ENCODE assay signal across 24 cellular contexts in the genomic region with DNA sequence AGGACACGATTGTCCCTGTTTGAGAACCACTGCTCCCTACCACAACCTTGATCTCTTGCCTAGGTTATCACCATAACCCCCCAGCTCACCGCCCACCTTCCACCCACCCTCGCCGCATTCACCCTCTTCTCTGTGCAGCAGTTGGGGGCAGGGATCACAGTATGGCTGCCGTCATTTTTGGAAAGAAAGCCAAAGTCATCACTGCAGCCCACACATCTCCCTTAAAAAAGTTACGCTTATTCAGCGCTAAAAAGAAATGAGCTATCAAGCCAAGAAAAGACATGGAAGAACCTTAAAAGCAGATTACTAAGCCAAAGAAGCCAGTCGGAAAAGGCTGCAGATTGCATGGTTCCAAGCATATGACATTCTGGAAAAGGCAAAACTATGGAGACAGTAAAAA. TPM values are rescaled to one million over a fixed set of nuclear protein-coding genes. Genes with fewer than 3 reads are reported as not detected.
A peak's percentile ranks its signal among the peaks of the same experiment; 100 is the strongest.
DNase-seq lines count a peak whose midpoint lies in the region; ATAC-seq, FAIRE-seq and TF ChIP-seq lines count a peak whose summit lies in the region.
"Had no signal": no experiment of that assay in that cellular context is flagged by ENCODE, and none has a peak within 500 bp of the region (broad histone marks: within the 10 kb centered on the region; RNA-seq: fewer than 3 reads in every experiment).

No MANE protein-coding gene starts in this region.

- TF ChIP-seq POLR2A in K562 (conservative IDR thresholded peaks at IDR 0.05): no peak

- no peaks in the 10 kb centered on the region for H4K20me1 ChIP-seq in K562 (replicated peaks; ENCODE audit: control insufficient read depth, insufficient read depth, low read length)

- no peak for FAIRE-seq in K562 (lab: Jason Lieb, UNC)
- FAIRE-seq: A204.1, D721Med, G401.6, GM12891, GM18507, H54, HTR-8/SVneo had no signal

- no peak for TF ChIP-seq RAD21 in K562 (CRISPR knock-in tag; conservative IDR thresholded peaks at IDR 0.05 in 1 of 2, IDR thresholded peaks at IDR 0.05 in 1 of 2)

- H3K36me3 ChIP-seq in K562 (ENCODE audit: control insufficient read depth, insufficient read depth, low read length): peaks cover 33% of the 10 kb centered on the region; the same call in 2 of the 3 replicates
- H3K36me3 ChIP-seq in BE2C: peaks cover 7% of the 10 kb centered on the region; the same call in 1 of the 2 replicates

- TF ChIP-seq CTCF in RWPE1 (conservative IDR thresholded peaks at IDR 0.05; ENCODE audit: low read depth) (no peak), K562 (IDR thresholded peaks at IDR 0.05 in 2 of 3, conservative IDR thresholded peaks at IDR 0.05 in 1 of 3; ENCODE audit: insufficient read depth in 2 of 3, low read depth in 1 of 3, low read length in 3 of 3) (no peak), BE2C (IDR thresholded peaks at IDR 0.05; ENCODE audit: low read depth, low read length) (no peak)

- H3K79me2 ChIP-seq in K562 (ENCODE audit: control insufficient read depth, insufficient read depth, low read length): 0 out of 3 replicates have a peak, but pooled peaks cover 4% of the 10 kb centered on the region

- H3K9me1 ChIP-seq in K562 (ENCODE audit: control insufficient read depth, insufficient read depth, low read length): no peaks in the 10 kb centered on the region

- DNase-seq in RWPE1 (ENCODE audit: low spot score): no peak
- DNase-seq in K562 (ENCODE audit: extremely low read depth in 1 of 4, low spot score in 3 of 4): no peak
- peak in 39 of 42 donors; percentile 35 to 90 (median 69) for DNase-seq in head of caudate nucleus
- peak; percentile 71 for DNase-seq in putamen (ENCODE audit: low spot score)
- no peak for DNase-seq in foreskin melanocyte
- no peak for DNase-seq in stimulated activated CD4-positive, alpha-beta T cell treated with anti-CD3 and anti-CD28 coated beads, Interleukin-2, amount 100 ng/mL, for 24 hours
- no peak for DNase-seq in NCI-H1105 (lab: John Stamatoyannopoulos, UW)
- DNase-seq in BE2C: no peak
- DNase-seq: ACHN; Caco-2; CD4-positive, alpha-beta T cell; HCEC 1CT; HFFc6; IMR-90 had no signal

- H3K4me3 ChIP-seq in K562 (no peak overlapping the region), BE2C (ENCODE audit: low read depth, low read length) (no peak overlapping the region)
- H3K4me3 ChIP-seq: GM23338 had no signal

- no TSS peak for BruUV-seq in K562 (replicated peaks; lab: Mats Ljungman, UMichigan)

- in situ Hi-C loops in K562 (cut with MboI): no loop called here

- intact Hi-C loops in K562 (cut with micrococcal nuclease) (no loop called here), head of caudate nucleus (cut with DNase I) (no loop called here)

- H3K9ac ChIP-seq in K562 (ENCODE audit: insufficient read depth in 1 of 2, low read depth in 2 of 2, low read length in 2 of 2): no peak overlapping the region

- H3K27me3 ChIP-seq in K562 (ENCODE audit: control insufficient read depth in 2 of 2, insufficient read depth in 2 of 2, low read length in 2 of 2): no peaks in the 10 kb centered on the region
- H3K27me3 ChIP-seq in BE2C: no peaks in the 10 kb centered on the region

- WGBS in K562 (ENCODE audit: insufficient coverage, low coverage, missing lambda C conversion rate): 81% methylated on average over 8 of the region's 8 CpGs

- no peak overlapping the region for H3K4me2 ChIP-seq in K562 (ENCODE audit: insufficient read depth, low read length)
- H3K4me2 ChIP-seq: GM23338 had no signal

- peak overlapping the region; percentile 3; the same call in 1 of the 2 replicates for H3K27ac ChIP-seq in RWPE1
- H3K27ac ChIP-seq in K562 (ENCODE audit: extremely low read depth, low read depth, low read length): no peak overlapping the region
- H3K27ac ChIP-seq: C4-2B had no signal

- POLR2A ChIA-PET in RWPE1 (lab: Yijun Ruan, JAX; ENCODE audit: low non-redundant PET): no interaction called here
- POLR2A ChIA-PET in K562 (lab: Yijun Ruan, JAX): interaction anchor here (0.8 to 2.5 kb wide), 2 partner anchors 9 to 70 kb away, joined by 4 to 18 read pairs; a partner anchor contains a TSS

- H3K4me1 ChIP-seq in K562 (replicated peaks in 1 of 2; ENCODE audit: control insufficient read depth in 2 of 2, insufficient read depth in 2 of 2, low read length in 2 of 2): peaks cover 10 to 25% of the 10 kb centered on the region in 2 experiments; a peak in 4 of 5 replicates
- H3K4me1 ChIP-seq in BE2C: no peaks in the 10 kb centered on the region

- H3K9me3 ChIP-seq in K562 (replicated peaks; ENCODE audit: control insufficient read depth, insufficient read depth, low read depth, low read length) (peaks cover 3% of the 10 kb centered on the region; the same call in 1 of the 2 replicates), BE2C (no peaks in the 10 kb centered on the region)

- ATAC-seq in K562: no peak
- ATAC-seq: GM23338 had no signal

- TF ChIP-seq EP300 in K562 (IDR thresholded peaks at IDR 0.05; ENCODE audit: low read length): no peak

- H2AFZ ChIP-seq in K562 (ENCODE audit: low read depth, low read length): no peak overlapping the region
- H2AFZ ChIP-seq: GM23338 had no signal

- CTCF ChIA-PET in RWPE1 (lab: Yijun Ruan, JAX): interaction anchor here (0.6 kb wide), 1 partner anchor 9 kb away, joined by 3 read pairs; no protein-coding TSS in a partner anchor
- CTCF ChIA-PET in K562 (lab: Yijun Ruan, JAX; ENCODE audit: low intra/inter-chr PET ratio): no interaction called here

RNA-seq across cellular contexts. Expression of a gene that starts 10.5 kb away (rescaled TPM):
- 138 and 331 TPM in 2 replicates for total RNA-seq in K562 (2011; cell fraction: chromatin; rRNA removed; ENCODE audit: low replicate concordance)
- 170 and 181 TPM in 2 replicates for total RNA-seq in K562 (2011; cell fraction: nucleolus; rRNA removed)
- total RNA-seq in K562 (2011; cell fraction: nucleoplasm; rRNA removed): 119 and 126 TPM in 2 replicates
- total RNA-seq in K562 (2014; rRNA removed) (58.3 and 78.9 TPM in 2 replicates), K562 (2014; rRNA removed; fragmentation: Illumina TruSeq; extraction: Trizol) (25.5 and 28.1 TPM in 2 replicates), K562 (2015; rRNA removed; fragmentation: Illumina TruSeq; extraction: Trizol) (37.2 and 39.6 TPM in 2 replicates), K562 (2021) (115 and 135 TPM in 2 replicates)
- polyA plus RNA-seq in K562 (2011; rRNA removed) (37.0 and 59.5 TPM in 2 replicates), K562 (2014; fragmentation: Illumina TruSeq; extraction: Trizol) (42.6 and 75.6 TPM in 2 replicates), K562 (2014; fragmentation: Nextera tagmentation; extraction: Ambion mirVana) (under 1 TPM; 0.48 to 0.89 TPM), K562 (2014; rRNA removed) (72.9 and 82.6 TPM in 2 replicates)
- polyA plus RNA-seq in K562 (2011; cell fraction: cytosol; rRNA removed): 51.6 and 73.6 TPM in 2 replicates
- polyA plus RNA-seq in K562 (2011; cell fraction: nucleus; rRNA removed): 101 and 109 TPM in 2 replicates
- polyA plus RNA-seq in K562 (2012): 69.7 and 88.1 TPM in 2 replicates
- polyA minus RNA-seq in K562 (2011; rRNA and poly(A)+ RNA removed): 47.1 and 60.9 TPM in 2 replicates
- 68.7 and 77.1 TPM in 2 replicates for polyA minus RNA-seq in K562 (2011; cell fraction: cytosol; rRNA and poly(A)+ RNA removed)
- 31.9 and 52.0 TPM in 2 replicates for polyA minus RNA-seq in K562 (2011; cell fraction: nucleus; rRNA and poly(A)+ RNA removed)
- 140 TPM for polyA plus RNA-seq in BE2C (2012; ENCODE audit: insufficient read depth, insufficient read length, low read depth)

RNA-seq across cellular contexts. Expression of a gene that starts 10.6 kb away (rescaled TPM):
- total RNA-seq in K562 (2011; cell fraction: chromatin; rRNA removed; ENCODE audit: low replicate concordance): 1.8 and 7.4 TPM in 2 replicates
- total RNA-seq in K562 (2011; cell fraction: nucleolus; rRNA removed): 14.1 and 16.0 TPM in 2 replicates
- 5.8 and 8.5 TPM in 2 replicates for total RNA-seq in K562 (2011; cell fraction: nucleoplasm; rRNA removed)
- total RNA-seq in K562 (2014; rRNA removed) (54.6 and 63.3 TPM in 2 replicates), K562 (2014; rRNA removed; fragmentation: Illumina TruSeq; extraction: Trizol) (12.3 and 13.9 TPM in 2 replicates), K562 (2015; rRNA removed; fragmentation: Illumina TruSeq; extraction: Trizol) (38.7 and 41.3 TPM in 2 replicates), K562 (2021) (81.3 and 85.8 TPM in 2 replicates)
- polyA plus RNA-seq in K562 (2011; rRNA removed) (20.6 and 30.4 TPM in 2 replicates), K562 (2014; fragmentation: Illumina TruSeq; extraction: Trizol) (21.8 and 37.7 TPM in 2 replicates), K562 (2014; fragmentation: Nextera tagmentation; extraction: Ambion mirVana) (1 to 10 TPM in 1 of 2 experiments, under 1 TPM in 1; 0.83 to 1.5 TPM), K562 (2014; rRNA removed) (59.0 and 62.3 TPM in 2 replicates)
- polyA plus RNA-seq in K562 (2011; cell fraction: cytosol; rRNA removed): 38.3 and 103 TPM in 2 replicates
- polyA plus RNA-seq in K562 (2011; cell fraction: nucleus; rRNA removed): 17.4 and 24.9 TPM in 2 replicates
- 67.2 and 80.0 TPM in 2 replicates for polyA plus RNA-seq in K562 (2012)
- polyA minus RNA-seq in K562 (2011; rRNA and poly(A)+ RNA removed): 5.2 and 9.1 TPM in 2 replicates
- 23.1 and 31.8 TPM in 2 replicates for polyA minus RNA-seq in K562 (2011; cell fraction: cytosol; rRNA and poly(A)+ RNA removed)
- 6.2 and 6.8 TPM in 2 replicates for polyA minus RNA-seq in K562 (2011; cell fraction: nucleus; rRNA and poly(A)+ RNA removed)
- 132 TPM for polyA plus RNA-seq in BE2C (2012; ENCODE audit: insufficient read depth, insufficient read length, low read depth)

RNA-seq across cellular contexts. Expression of a gene that starts 14.5 kb away (rescaled TPM):
- total RNA-seq in K562 (2011; cell fraction: chromatin; rRNA removed; ENCODE audit: low replicate concordance): 28.5 and 48.4 TPM in 2 replicates
- total RNA-seq in K562 (2011; cell fraction: nucleolus; rRNA removed): 21.7 and 25.3 TPM in 2 replicates
- total RNA-seq in K562 (2011; cell fraction: nucleoplasm; rRNA removed): 13.4 and 18.0 TPM in 2 replicates
- total RNA-seq in K562 (2014; rRNA removed): 3.8 and 5.0 TPM in 2 replicates
- total RNA-seq in K562 (2014; rRNA removed; fragmentation: Illumina TruSeq; extraction: Trizol): 1.6 and 1.7 TPM in 2 replicates
- total RNA-seq in K562 (2015; rRNA removed; fragmentation: Illumina TruSeq; extraction: Trizol): 1.3 and 1.7 TPM in 2 replicates
- total RNA-seq in K562 (2021): 5.6 and 8.1 TPM in 2 replicates
- 3.5 and 3.6 TPM in 2 replicates for polyA plus RNA-seq in K562 (2011; rRNA removed)
- polyA plus RNA-seq in K562 (2011; cell fraction: cytosol; rRNA removed): 4.7 and 5.3 TPM in 2 replicates
- polyA plus RNA-seq in K562 (2011; cell fraction: nucleus; rRNA removed): 46.8 and 66.1 TPM in 2 replicates
- polyA plus RNA-seq in K562 (2012): 4.6 and 18.4 TPM in 2 replicates
- 4.3 and 4.5 TPM in 2 replicates for polyA plus RNA-seq in K562 (2014; fragmentation: Illumina TruSeq; extraction: Trizol)
- polyA plus RNA-seq in K562 (2014; fragmentation: Nextera tagmentation; extraction: Ambion mirVana): not detected
- 9.3 and 9.8 TPM in 2 replicates for polyA plus RNA-seq in K562 (2014; rRNA removed)
- polyA minus RNA-seq in K562 (2011; rRNA and poly(A)+ RNA removed): 1.7 and 2.2 TPM in 2 replicates
- 1.1 and 2.1 TPM in 2 replicates for polyA minus RNA-seq in K562 (2011; cell fraction: cytosol; rRNA and poly(A)+ RNA removed)
- polyA minus RNA-seq in K562 (2011; cell fraction: nucleus; rRNA and poly(A)+ RNA removed): 7.0 and 11.6 TPM in 2 replicates
- 51.3 TPM for polyA plus RNA-seq in BE2C (2012; ENCODE audit: insufficient read depth, insufficient read length, low read depth)

RNA-seq across cellular contexts. Expression of a gene that starts 40.7 kb away (rescaled TPM):
- 8.0 and 35.1 TPM in 2 replicates for total RNA-seq in K562 (2011; cell fraction: chromatin; rRNA removed; ENCODE audit: low replicate concordance)
- total RNA-seq in K562 (2011; cell fraction: nucleolus; rRNA removed): 26.1 and 32.9 TPM in 2 replicates
- 13.7 and 16.3 TPM in 2 replicates for total RNA-seq in K562 (2011; cell fraction: nucleoplasm; rRNA removed)
- total RNA-seq in K562 (2014; rRNA removed) (3.9 and 4.6 TPM in 2 replicates), K562 (2014; rRNA removed; fragmentation: Illumina TruSeq; extraction: Trizol) (0.19 and 0.55 TPM in 2 replicates), K562 (2015; rRNA removed; fragmentation: Illumina TruSeq; extraction: Trizol) (2.1 TPM in 2 replicates), K562 (2021) (5.7 and 6.3 TPM in 2 replicates)
- polyA plus RNA-seq in K562 (2011; rRNA removed) (1.3 and 3.2 TPM in 2 replicates), K562 (2014; fragmentation: Illumina TruSeq; extraction: Trizol) (2.2 and 5.1 TPM in 2 replicates), K562 (2014; fragmentation: Nextera tagmentation; extraction: Ambion mirVana) (under 1 TPM; 0.28 to 0.41 TPM), K562 (2014; rRNA removed) (6.2 and 7.9 TPM in 2 replicates)
- polyA plus RNA-seq in K562 (2011; cell fraction: cytosol; rRNA removed): 2.8 and 7.3 TPM in 2 replicates
- 23.8 and 45.7 TPM in 2 replicates for polyA plus RNA-seq in K562 (2011; cell fraction: nucleus; rRNA removed)
- polyA plus RNA-seq in K562 (2012): 5.1 and 12.3 TPM in 2 replicates
- 0.81 and 1.5 TPM in 2 replicates for polyA minus RNA-seq in K562 (2011; rRNA and poly(A)+ RNA removed)
- polyA minus RNA-seq in K562 (2011; cell fraction: cytosol; rRNA and poly(A)+ RNA removed): 1.2 TPM in 1 of 2 replicates, not detected in the other
- polyA minus RNA-seq in K562 (2011; cell fraction: nucleus; rRNA and poly(A)+ RNA removed): 4.4 and 5.9 TPM in 2 replicates
- 7.6 TPM for polyA plus RNA-seq in BE2C (2012; ENCODE audit: insufficient read depth, insufficient read length, low read depth)

RNA-seq across cellular contexts. Expression of a gene that starts 55.8 kb away (rescaled TPM):
- 1.7 and 5.3 TPM in 2 replicates for total RNA-seq in K562 (2011; cell fraction: chromatin; rRNA removed; ENCODE audit: low replicate concordance)
- total RNA-seq in K562 (2011; cell fraction: nucleolus; rRNA removed): 4.7 and 5.2 TPM in 2 replicates
- 2.2 and 3.8 TPM in 2 replicates for total RNA-seq in K562 (2011; cell fraction: nucleoplasm; rRNA removed)
- 0.91 and 1.0 TPM in 2 replicates for total RNA-seq in K562 (2014; rRNA removed)
- 0.47 TPM in 1 of 2 replicates, not detected in the other for total RNA-seq in K562 (2014; rRNA removed; fragmentation: Illumina TruSeq; extraction: Trizol)
- 0.57 and 1.3 TPM in 2 replicates for total RNA-seq in K562 (2015; rRNA removed; fragmentation: Illumina TruSeq; extraction: Trizol)
- 1.2 and 1.4 TPM in 2 replicates for total RNA-seq in K562 (2021)
- 0.55 and 0.67 TPM in 2 replicates for polyA plus RNA-seq in K562 (2011; rRNA removed)
- 1.2 and 2.9 TPM in 2 replicates for polyA plus RNA-seq in K562 (2011; cell fraction: cytosol; rRNA removed)
- polyA plus RNA-seq in K562 (2011; cell fraction: nucleus; rRNA removed): 1.1 and 3.2 TPM in 2 replicates
- polyA plus RNA-seq in K562 (2012): 1.2 and 3.1 TPM in 2 replicates
- polyA plus RNA-seq in K562 (2014; fragmentation: Illumina TruSeq; extraction: Trizol): 0.56 and 0.82 TPM in 2 replicates
- polyA plus RNA-seq in K562 (2014; fragmentation: Nextera tagmentation; extraction: Ambion mirVana): not detected
- 0.47 and 0.74 TPM in 2 replicates for polyA plus RNA-seq in K562 (2014; rRNA removed)
- not detected in 2 replicates for polyA minus RNA-seq in K562 (2011; rRNA and poly(A)+ RNA removed)
- polyA minus RNA-seq in K562 (2011; cell fraction: cytosol; rRNA and poly(A)+ RNA removed): 2.3 TPM in 1 of 2 replicates, not detected in the other
- polyA minus RNA-seq in K562 (2011; cell fraction: nucleus; rRNA and poly(A)+ RNA removed): 1.00 and 1.2 TPM in 2 replicates
- polyA plus RNA-seq in BE2C (2012; ENCODE audit: insufficient read depth, insufficient read length, low read depth): not detected
- total RNA-seq: CD4-positive, alpha-beta T cell; GM23338; HFFc6; IMR-90 had no signal
- polyA plus RNA-seq: BJ, IMR-90 had no signal

Comparison
In these comparisons a context has a peak if more than half of its experiments do, and no peak if none do; other contexts are left out.
1. DNase-seq: peak in head of caudate nucleus (39 of 42) and putamen (single experiment); none in RWPE1 (single experiment), K562 (0 of 4), foreskin melanocyte (single experiment), stimulated activated CD4-positive, alpha-beta T cell treated with anti-CD3 and anti-CD28 coated beads, Interleukin-2, amount 100 ng/mL, for 24 hours (0 of 2), NCI-H1105 (single experiment) and BE2C (single experiment).